In genomic region chr3:146160964-146161724, GRCh38 we compare ENCODE assay signal across 1 cellular context.
A peak's percentile ranks its signal among the peaks of the same experiment; 100 is the strongest.
TF ChIP-seq lines count a peak whose summit lies in the region.

Gene PLOD2 (minus strand): TSS chr3:146161184. CDS start chr3:146160989, 195 bp downstream.

TF ChIP-seq in HepG2, 621 proteins besides CTCF, POLR2A, EP300 and RAD21 (continued from another document and continues in another):
- TF ChIP-seq AKNA (CRISPR knock-in tag; IDR thresholded peaks at IDR 0.05; ENCODE audit: borderline replicate concordance) = 0 out of 2 replicates have a peak, but pooled peaks have one; percentile 34
- no peak for TF ChIP-seq ZNF652 (CRISPR knock-in tag; IDR thresholded peaks at IDR 0.05; ENCODE audit: borderline replicate concordance, low read depth)
- TF ChIP-seq JUND (CRISPR knock-in tag; IDR thresholded peaks at IDR 0.05) = no peak
- 0 out of 2 replicates have a peak, but pooled peaks have one; percentile 50 for TF ChIP-seq RERE (CRISPR knock-in tag; IDR thresholded peaks at IDR 0.05; ENCODE audit: low read depth)
- no peak for TF ChIP-seq ZNF3 (CRISPR knock-in tag; IDR thresholded peaks at IDR 0.05)
- TF ChIP-seq EEA1 (CRISPR knock-in tag; IDR thresholded peaks at IDR 0.05; ENCODE audit: borderline replicate concordance) = no peak
- TF ChIP-seq PHF8 (CRISPR knock-in tag; IDR thresholded peaks at IDR 0.05) = peak; percentile 24; the same call in 1 of the 2 replicates
- no peak for TF ChIP-seq CBX5 (CRISPR knock-in tag; IDR thresholded peaks at IDR 0.05; ENCODE audit: borderline replicate concordance)
- TF ChIP-seq ZNF672 (CRISPR knock-in tag; IDR thresholded peaks at IDR 0.05) = 0 out of 2 replicates have a peak, but pooled peaks have one; percentile 12
- TF ChIP-seq ZNF674 (CRISPR knock-in tag; IDR thresholded peaks at IDR 0.05; ENCODE audit: low read depth) = no peak; the same call in 1 of the 2 replicates
- no peak for TF ChIP-seq HNF4G (IDR thresholded peaks at IDR 0.05; ENCODE audit: borderline replicate concordance, low read depth, low read length)
- TF ChIP-seq HNF4G (CRISPR knock-in tag; IDR thresholded peaks at IDR 0.05; ENCODE audit: borderline replicate concordance, low read depth) = peak; percentile 70
- peak; percentile 75; the same call in 1 of the 2 replicates for TF ChIP-seq ZNF614 (CRISPR knock-in tag; IDR thresholded peaks at IDR 0.05; ENCODE audit: borderline replicate concordance)
- TF ChIP-seq MAFG (CRISPR knock-in tag; IDR thresholded peaks at IDR 0.05) = no peak
- TF ChIP-seq ZNF563 (CRISPR knock-in tag; IDR thresholded peaks at IDR 0.05) = peak; percentile 72
- no peak for TF ChIP-seq HNF1A (IDR thresholded peaks at IDR 0.05; ENCODE audit: low read depth)
- peak; percentile 78 for TF ChIP-seq HNF1A (CRISPR knock-in tag; IDR thresholded peaks at IDR 0.05; ENCODE audit: borderline replicate concordance)
- TF ChIP-seq ARNT2 (CRISPR knock-in tag; IDR thresholded peaks at IDR 0.05; ENCODE audit: low read depth) = peak; percentile 98
- TF ChIP-seq RFX5 (IDR thresholded peaks at IDR 0.05; ENCODE audit: low read depth, low read length) = no peak
- peak; percentile 20 for TF ChIP-seq ZC3H4 (CRISPR knock-in tag; IDR thresholded peaks at IDR 0.05; ENCODE audit: borderline replicate concordance)
- no peak; the same call in 1 of the 2 replicates for TF ChIP-seq ZNF160 (CRISPR knock-in tag; IDR thresholded peaks at IDR 0.05)
- no peak; the same call in 1 of the 2 replicates for TF ChIP-seq ARNTL (CRISPR knock-in tag; IDR thresholded peaks at IDR 0.05)
- no peak for TF ChIP-seq TEAD2 (CRISPR knock-in tag; IDR thresholded peaks at IDR 0.05)
- no peak for TF ChIP-seq ZFP62 (CRISPR knock-in tag; IDR thresholded peaks at IDR 0.05)
- peak; percentile 67; the same call in 1 of the 2 replicates for TF ChIP-seq KLF11 (CRISPR knock-in tag; IDR thresholded peaks at IDR 0.05)
- no peak; the same call in none of the 2 replicates for TF ChIP-seq ZNF124 (CRISPR knock-in tag; IDR thresholded peaks at IDR 0.05)
- TF ChIP-seq HNRNPLL (IDR thresholded peaks at IDR 0.05; ENCODE audit: low read depth, low read length, poor library complexity, severe bottlenecking) = peak; percentile 90
- peak; percentile 21; the same call in 1 of the 2 replicates for TF ChIP-seq CEBPG (CRISPR knock-in tag; IDR thresholded peaks at IDR 0.05)
- no peak; the same call in 1 of the 2 replicates for TF ChIP-seq ZNF776 (CRISPR knock-in tag; IDR thresholded peaks at IDR 0.05)
- TF ChIP-seq ONECUT2 (CRISPR knock-in tag; IDR thresholded peaks at IDR 0.05) = no peak
- no peak for TF ChIP-seq TCF7L2 (IDR thresholded peaks at IDR 0.05; ENCODE audit: low read depth, low read length)
- TF ChIP-seq LCORL (IDR thresholded peaks at IDR 0.05) = no peak
- peak; percentile 97 for TF ChIP-seq LCORL (CRISPR knock-in tag; IDR thresholded peaks at IDR 0.05)
- no peak; the same call in 1 of the 2 replicates for TF ChIP-seq ZNF552 (CRISPR knock-in tag; IDR thresholded peaks at IDR 0.05; ENCODE audit: borderline replicate concordance)
- TF ChIP-seq ZNF564 (CRISPR knock-in tag; IDR thresholded peaks at IDR 0.05) = peak; percentile 13; the same call in 1 of the 2 replicates
- 0 out of 2 replicates have a peak, but pooled peaks have one; percentile 19 for TF ChIP-seq ZNF569 (CRISPR knock-in tag; IDR thresholded peaks at IDR 0.05; ENCODE audit: borderline replicate concordance)
- TF ChIP-seq RORA (CRISPR knock-in tag; IDR thresholded peaks at IDR 0.05) = no peak
- peak; percentile 66 for TF ChIP-seq NR2C2 (CRISPR knock-in tag; IDR thresholded peaks at IDR 0.05; ENCODE audit: borderline replicate concordance)
- TF ChIP-seq HOXD1 (CRISPR knock-in tag; IDR thresholded peaks at IDR 0.05) = peak; percentile 85
- TF ChIP-seq CREB3 (CRISPR knock-in tag; IDR thresholded peaks at IDR 0.05) = no peak
- TF ChIP-seq ZNF280D (CRISPR knock-in tag; IDR thresholded peaks at IDR 0.05) = no peak
- TF ChIP-seq NFYC (CRISPR knock-in tag; IDR thresholded peaks at IDR 0.05) = peak; percentile 59
- no peak; the same call in 1 of the 2 replicates for TF ChIP-seq E2F2 (CRISPR knock-in tag; IDR thresholded peaks at IDR 0.05; ENCODE audit: borderline replicate concordance)
- TF ChIP-seq ARHGAP35 (CRISPR knock-in tag; IDR thresholded peaks at IDR 0.05; ENCODE audit: borderline replicate concordance) = no peak; the same call in 1 of the 2 replicates
